Comparison of ENCODE assay signal across 12 cellular contexts in the genomic region with DNA sequence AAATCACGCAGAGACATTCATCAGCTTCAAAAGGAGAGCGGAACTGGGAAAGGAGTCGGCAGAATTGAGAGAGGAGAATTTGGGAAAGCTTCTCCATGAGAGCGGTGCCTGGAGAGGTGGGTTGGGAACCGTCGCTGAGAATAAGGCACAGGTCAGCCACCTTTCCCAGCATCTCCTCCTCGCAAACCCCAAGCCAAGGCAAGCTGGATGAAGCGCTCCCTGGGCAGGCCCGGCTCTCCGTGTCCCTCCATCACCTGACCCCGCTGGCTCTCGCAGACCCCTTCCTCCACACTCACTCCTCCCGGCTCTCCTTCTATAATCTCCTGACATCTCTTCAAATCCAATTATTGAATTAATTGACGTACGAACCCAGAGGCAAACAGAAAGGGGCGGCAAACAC. TPM values are rescaled to one million over a fixed set of nuclear protein-coding genes. Genes with fewer than 3 reads are reported as not detected.
DNase-seq lines count a peak whose midpoint lies in the region; ATAC-seq and TF ChIP-seq lines count a peak whose summit lies in the region.
"Had no signal": no experiment of that assay in that cellular context is flagged by ENCODE, and none has a peak within 500 bp of the region (broad histone marks: within the 10 kb centered on the region; RNA-seq: fewer than 3 reads in every experiment).

No MANE protein-coding gene starts in this region.

- H3K4me1 Mint-ChIP-seq in activated naive CD4-positive, alpha-beta T cell treated with anti-CD3 and anti-CD28 coated beads, Interleukin-2, amount 50 U/mL, for 24 hours, result peaks cover 31% of the 10 kb centered on the region
- peaks cover 26% of the 10 kb centered on the region for H3K4me1 Mint-ChIP-seq in activated naive CD8-positive, alpha-beta T cell treated with anti-CD3 and anti-CD28 coated beads for 36 hours
- H3K4me1 Mint-ChIP-seq in immature natural killer cell, result peaks cover 26 to 30% of the 10 kb centered on the region in 2 donors
- peaks cover 36% of the 10 kb centered on the region for H3K4me1 Mint-ChIP-seq in stimulated activated naive CD8-positive, alpha-beta T cell treated with anti-CD3 and anti-CD28 coated beads, Interleukin-15, amount 100 ng/mL, for 72 hours

- H3K79me2 ChIP-seq in mammary epithelial cell (ENCODE audit: insufficient read depth, low read length), result no peaks in the 10 kb centered on the region

- intact Hi-C loops in mammary epithelial cell (cut with micrococcal nuclease) (no loop called here), mucosa of descending colon (cut with DNase I, micrococcal nuclease) (no loop called here)

- H3K9me3 ChIP-seq in mammary epithelial cell (replicated peaks; ENCODE audit: insufficient read depth, low read length) (no peaks in the 10 kb centered on the region), mucosa of descending colon (no peaks in the 10 kb centered on the region)
- H3K9me3 ChIP-seq: tibial artery had no signal

- H3K9me3 Mint-ChIP-seq in activated naive CD4-positive, alpha-beta T cell treated with anti-CD3 and anti-CD28 coated beads, Interleukin-2, amount 50 U/mL, for 24 hours, result no peaks in the 10 kb centered on the region
- peaks cover 0 to 4% of the 10 kb centered on the region in 2 donors for H3K9me3 Mint-ChIP-seq in activated naive CD4-positive, alpha-beta T cell treated with anti-CD3 and anti-CD28 coated beads, Interleukin-2, amount 50 U/mL, for 72 hours
- H3K9me3 Mint-ChIP-seq in activated naive CD8-positive, alpha-beta T cell treated with anti-CD3 and anti-CD28 coated beads for 36 hours, result no peaks in the 10 kb centered on the region
- peaks cover 0 to 3% (median 0%) of the 10 kb centered on the region in 6 donors for H3K9me3 Mint-ChIP-seq in immature natural killer cell
- H3K9me3 Mint-ChIP-seq in stimulated activated naive CD8-positive, alpha-beta T cell treated with anti-CD3 and anti-CD28 coated beads, Interleukin-15, amount 100 ng/mL, for 72 hours, result no peaks in the 10 kb centered on the region

- peak overlapping the region; percentile 85 for H3K4me3 Mint-ChIP-seq in activated naive CD4-positive, alpha-beta T cell treated with anti-CD3 and anti-CD28 coated beads, Interleukin-2, amount 50 U/mL, for 24 hours
- peak overlapping the region; percentile 68 for H3K4me3 Mint-ChIP-seq in activated naive CD8-positive, alpha-beta T cell treated with anti-CD3 and anti-CD28 coated beads for 36 hours
- H3K4me3 Mint-ChIP-seq in immature natural killer cell, result peak overlapping the region; percentile 68 to 81 (median 69)
- H3K4me3 Mint-ChIP-seq in stimulated activated naive CD8-positive, alpha-beta T cell treated with anti-CD3 and anti-CD28 coated beads, Interleukin-15, amount 100 ng/mL, for 72 hours, result peak overlapping the region; percentile 77 to 81

- BruUV-seq in mammary epithelial cell (replicated peaks; lab: Mats Ljungman, UMichigan), result no TSS peak

- no peak for TF ChIP-seq CTCF in mammary epithelial cell (conservative IDR thresholded peaks at IDR 0.05 in 1 of 2, IDR thresholded peaks at IDR 0.05 in 1 of 2; ENCODE audit: extremely low read depth in 1 of 2, insufficient read depth in 1 of 2, low read depth in 1 of 2, low read length in 2 of 2)
- TF ChIP-seq CTCF in mucosa of descending colon (IDR thresholded peaks at IDR 0.05), result no peak

- no peak overlapping the region for H3K27ac Mint-ChIP-seq in activated naive CD4-positive, alpha-beta T cell treated with anti-CD3 and anti-CD28 coated beads, Interleukin-2, amount 50 U/mL, for 24 hours
- H3K27ac Mint-ChIP-seq in activated naive CD4-positive, alpha-beta T cell treated with anti-CD3 and anti-CD28 coated beads, Interleukin-2, amount 50 U/mL, for 72 hours, result no peak overlapping the region
- H3K27ac Mint-ChIP-seq in activated naive CD8-positive, alpha-beta T cell treated with anti-CD3 and anti-CD28 coated beads for 36 hours, result no peak overlapping the region
- H3K27ac Mint-ChIP-seq in immature natural killer cell, result no peak overlapping the region
- no peak overlapping the region for H3K27ac Mint-ChIP-seq in stimulated activated naive CD8-positive, alpha-beta T cell treated with anti-CD3 and anti-CD28 coated beads, Interleukin-15, amount 100 ng/mL, for 72 hours

- no peak for DNase-seq in activated naive CD4-positive, alpha-beta T cell treated with anti-CD3 and anti-CD28 coated beads, Interleukin-2, amount 50 U/mL, for 72 hours (ENCODE audit: low spot score in 2 of 2)
- DNase-seq in activated naive CD8-positive, alpha-beta T cell treated with anti-CD3 and anti-CD28 coated beads for 36 hours, result no peak
- no peak for DNase-seq in immature natural killer cell
- no peak for DNase-seq in stimulated activated naive CD8-positive, alpha-beta T cell treated with anti-CD3 and anti-CD28 coated beads, Interleukin-15, amount 100 ng/mL, for 72 hours
- no peak for DNase-seq in mammary epithelial cell
- DNase-seq in mucosa of descending colon, result no peak
- no peak for DNase-seq in NOMO-1 treated with DMSO at 0.1 percent for 48 hours (lab: John Stamatoyannopoulos, UW; ENCODE audit: unreplicated experiment)
- DNase-seq: GF-D8, NCI-H1105 had no signal

- no peak overlapping the region for H3K9ac ChIP-seq in mammary epithelial cell (ENCODE audit: insufficient read depth, low read length)

- H3K36me3 ChIP-seq in mammary epithelial cell (ENCODE audit: insufficient read depth, low read length) (no peaks in the 10 kb centered on the region), mucosa of descending colon (ENCODE audit: low read depth) (no peaks in the 10 kb centered on the region)
- H3K36me3 ChIP-seq: tibial artery had no signal

- peaks cover 6% of the 10 kb centered on the region for H3K4me1 ChIP-seq in mammary epithelial cell (ENCODE audit: insufficient read depth, low read length)
- H3K4me1 ChIP-seq in mucosa of descending colon (ENCODE audit: low read depth), result peaks cover 8% of the 10 kb centered on the region

- CTCF ChIA-PET in mammary epithelial cell (lab: Charles Lee; ENCODE audit: low non-redundant PET), result no interaction called here

- 94% methylated on average over 16 of the region's 16 CpGs for WGBS in mammary epithelial cell (ENCODE audit: low coverage, missing lambda C conversion rate)

- no peak overlapping the region for H3K27ac ChIP-seq in mammary epithelial cell (ENCODE audit: insufficient read depth, low read depth, low read length)
- H3K27ac ChIP-seq: tibial artery had no signal

- no peak overlapping the region for H3K4me3 ChIP-seq in mammary epithelial cell (replicated peaks in 1 of 3; ENCODE audit: insufficient read depth in 1 of 3, low read depth in 2 of 3, low read length in 3 of 3)
- no peak overlapping the region for H3K4me3 ChIP-seq in mucosa of descending colon

- no peak overlapping the region for H2AFZ ChIP-seq in mammary epithelial cell (ENCODE audit: low read depth, low read length)

- peaks cover 2% of the 10 kb centered on the region for H3K27me3 ChIP-seq in mammary epithelial cell (ENCODE audit: insufficient read depth, low read length)

- peaks cover 52% of the 10 kb centered on the region for H3K27me3 Mint-ChIP-seq in activated naive CD4-positive, alpha-beta T cell treated with anti-CD3 and anti-CD28 coated beads, Interleukin-2, amount 50 U/mL, for 24 hours
- peaks cover 79% of the 10 kb centered on the region for H3K27me3 Mint-ChIP-seq in activated naive CD8-positive, alpha-beta T cell treated with anti-CD3 and anti-CD28 coated beads for 36 hours
- peaks cover 31 to 59% (median 35%) of the 10 kb centered on the region in 3 donors for H3K27me3 Mint-ChIP-seq in immature natural killer cell (ENCODE audit: low read depth in 3 of 3)
- peaks cover 97% of the 10 kb centered on the region for H3K27me3 Mint-ChIP-seq in stimulated activated naive CD8-positive, alpha-beta T cell treated with anti-CD3 and anti-CD28 coated beads, Interleukin-15, amount 100 ng/mL, for 72 hours

- no peak for ATAC-seq in activated naive CD4-positive, alpha-beta T cell treated with anti-CD3 and anti-CD28 coated beads, Interleukin-2, amount 50 U/mL, for 72 hours
- ATAC-seq in stimulated activated naive CD8-positive, alpha-beta T cell treated with anti-CD3 and anti-CD28 coated beads, Interleukin-15, amount 100 ng/mL, for 72 hours, result no peak
- no peak for ATAC-seq in mucosa of descending colon

- in situ Hi-C loops in mammary epithelial cell (cut with MboI; ENCODE audit: low sequenced_read_pairs in 2 of 2), result no loop called here

- H3K36me3 Mint-ChIP-seq in activated naive CD4-positive, alpha-beta T cell treated with anti-CD3 and anti-CD28 coated beads, Interleukin-2, amount 50 U/mL, for 24 hours, result peaks cover 3% of the 10 kb centered on the region
- H3K36me3 Mint-ChIP-seq in activated naive CD4-positive, alpha-beta T cell treated with anti-CD3 and anti-CD28 coated beads, Interleukin-2, amount 50 U/mL, for 72 hours, result peaks cover 10 to 15% of the 10 kb centered on the region in 2 donors
- H3K36me3 Mint-ChIP-seq in activated naive CD8-positive, alpha-beta T cell treated with anti-CD3 and anti-CD28 coated beads for 36 hours, result no peaks in the 10 kb centered on the region
- peaks cover 0 to 3% (median 0%) of the 10 kb centered on the region in 3 donors for H3K36me3 Mint-ChIP-seq in immature natural killer cell

- no peak overlapping the region for H3K4me2 ChIP-seq in mammary epithelial cell (ENCODE audit: insufficient read depth, low read depth, low read length)

- H4K20me1 ChIP-seq in mammary epithelial cell (ENCODE audit: insufficient read depth, low read length), result no peaks in the 10 kb centered on the region

- dilution Hi-C loops in mammary epithelial cell (cut with HindIII; ENCODE audit: low sequenced_read_pairs), result no loop called here

RNA-seq across cellular contexts. Expression of a gene that starts 18.9 kb away (rescaled TPM):
- total RNA-seq in activated naive CD4-positive, alpha-beta T cell treated with anti-CD3 and anti-CD28 coated beads, Interleukin-2, amount 50 U/mL, for 72 hours, result 100 to 1,000 TPM; 319 to 327 TPM
- 100 to 1,000 TPM; 274 to 286 TPM for total RNA-seq in activated naive CD8-positive, alpha-beta T cell treated with anti-CD3 and anti-CD28 coated beads for 36 hours
- polyA plus RNA-seq in immature natural killer cell, result 100 to 1,000 TPM; 383 to 495 (median 467) TPM
- 100 to 1,000 TPM in 1 of 2 donors, 10 to 100 TPM in 1; 47.2 to 140 TPM for total RNA-seq in mammary epithelial cell
- polyA plus RNA-seq in mammary epithelial cell, result 253 TPM
- polyA minus RNA-seq in mammary epithelial cell, result 356 TPM
- total RNA-seq in mucosa of descending colon, result 100 to 1,000 TPM; 328 to 354 (median 349) TPM

RNA-seq across cellular contexts. Expression of a gene that starts 32.5 kb away (rescaled TPM):
- total RNA-seq in activated naive CD4-positive, alpha-beta T cell treated with anti-CD3 and anti-CD28 coated beads, Interleukin-2, amount 50 U/mL, for 72 hours, result 10 to 100 TPM; 35.4 to 36.2 TPM
- total RNA-seq in activated naive CD8-positive, alpha-beta T cell treated with anti-CD3 and anti-CD28 coated beads for 36 hours, result 1 to 10 TPM; 8.8 to 9.6 TPM
- polyA plus RNA-seq in immature natural killer cell (100 to 1,000 TPM in 2 of 3 donors, 10 to 100 TPM in 1; 81.7 to 110 (median 100) TPM), mammary epithelial cell (48.3 TPM)
- total RNA-seq in mammary epithelial cell (100 to 1,000 TPM in 1 of 2 donors, 10 to 100 TPM in 1; 61.1 to 127 TPM), mucosa of descending colon (100 to 1,000 TPM in 2 of 3 donors, 10 to 100 TPM in 1; 62.2 to 235 (median 119) TPM)
- polyA minus RNA-seq in mammary epithelial cell, result 8.5 TPM

RNA-seq across cellular contexts. Expression of a gene that starts 57.0 kb away (rescaled TPM):
- not detected for total RNA-seq in activated naive CD4-positive, alpha-beta T cell treated with anti-CD3 and anti-CD28 coated beads, Interleukin-2, amount 50 U/mL, for 72 hours
- not detected for total RNA-seq in activated naive CD8-positive, alpha-beta T cell treated with anti-CD3 and anti-CD28 coated beads for 36 hours
- polyA plus RNA-seq in immature natural killer cell (not detected), mammary epithelial cell (not detected)
- total RNA-seq in mammary epithelial cell (not detected), mucosa of descending colon (not detected)
- not detected for polyA minus RNA-seq in mammary epithelial cell
- total RNA-seq: pulmonary artery endothelial cell had no signal
